Comparison of ENCODE assay signal across 2 cellular contexts in genomic region chr10:112475565-112476233, GRCh38.
TF ChIP-seq lines count a peak whose summit lies in the region.

No MANE protein-coding gene starts in this region.

TF ChIP-seq in IMR-90, 13 proteins besides CTCF, POLR2A, EP300 and RAD21:
- no peak for TF ChIP-seq USF2 (IDR thresholded peaks at IDR 0.05; ENCODE audit: low read depth, low read length)
- no peak for TF ChIP-seq ELK1 (IDR thresholded peaks at IDR 0.05; ENCODE audit: borderline replicate concordance, low read depth, low read length)
- no peak for TF ChIP-seq RCOR1 (IDR thresholded peaks at IDR 0.05; ENCODE audit: insufficient replicate concordance, low read length)
- TF ChIP-seq NFE2L2 (IDR thresholded peaks at IDR 0.05; ENCODE audit: low read depth, low read length), result no peak
- no peak for TF ChIP-seq BHLHE40 (IDR thresholded peaks at IDR 0.05; ENCODE audit: low read depth, low read length)
- TF ChIP-seq MAFK (IDR thresholded peaks at IDR 0.05; ENCODE audit: low read depth, low read length), result no peak
- TF ChIP-seq SMC3 (IDR thresholded peaks at IDR 0.05; ENCODE audit: low read depth, low read length), result peak; percentile 68

TF ChIP-seq in K562, 482 proteins besides CTCF, POLR2A, EP300 and RAD21:
- no peak for TF ChIP-seq HDGF (IDR thresholded peaks at IDR 0.05)
- TF ChIP-seq U2AF2 (optimal IDR thresholded peaks at IDR 0.05; ENCODE audit: low read depth, low read length), result no peak
- TF ChIP-seq OTX1 (CRISPR knock-in tag; IDR thresholded peaks at IDR 0.05), result no peak
- TF ChIP-seq E2F6 (IDR thresholded peaks at IDR 0.05; ENCODE audit: borderline replicate concordance in 1 of 2, extremely low read depth in 1 of 2, insufficient read depth in 1 of 2, insufficient read length in 1 of 2, low read depth in 1 of 2, low read length in 1 of 2, poor library complexity in 1 of 2, severe bottlenecking in 1 of 2), result no peak
- no peak for TF ChIP-seq JUN (IDR thresholded peaks at IDR 0.05; ENCODE audit: borderline replicate concordance, low read depth, low read length)
- TF ChIP-seq JUN (CRISPR knock-in tag; IDR thresholded peaks at IDR 0.05; ENCODE audit: borderline replicate concordance), result no peak
- no peak for TF ChIP-seq EHMT2 (IDR thresholded peaks at IDR 0.05)
- no peak for TF ChIP-seq ZNF668 (CRISPR knock-in tag; IDR thresholded peaks at IDR 0.05)
- no peak for TF ChIP-seq GTF2B (IDR thresholded peaks at IDR 0.05; ENCODE audit: extremely low read depth, insufficient read length)
- no peak for TF ChIP-seq PRMT5 (CRISPR knock-in tag; IDR thresholded peaks at IDR 0.05)
- no peak for TF ChIP-seq THRA (IDR thresholded peaks at IDR 0.05)
- TF ChIP-seq PHB (CRISPR knock-in tag; IDR thresholded peaks at IDR 0.05), result no peak
TF ChIP-seq in K562: peak in this region for 0.
